Comparison of ENCODE assay signal across 14 cellular contexts in genomic region chr1:153748903-153749302, GRCh38. TPM values are rescaled to one million over a fixed set of nuclear protein-coding genes. Genes with fewer than 3 reads are reported as not detected.
DNase-seq lines count a peak whose midpoint lies in the region; ATAC-seq and TF ChIP-seq lines count a peak whose summit lies in the region.
"Had no signal": no experiment of that assay in that cellular context is flagged by ENCODE, and none has a peak within 500 bp of the region (broad histone marks: within the 10 kb centered on the region; RNA-seq: fewer than 3 reads in every experiment).

No MANE protein-coding gene starts in this region.

- H3K27ac ChIP-seq in SK-N-SH (ENCODE audit: low read depth in 2 of 2, low read length in 1 of 2) (no peak overlapping the region), GM23338 (ENCODE audit: low read depth) (no peak overlapping the region), subcutaneous abdominal adipose tissue (ENCODE audit: low read depth, low read length) (peak overlapping the region; percentile 38)
- H3K27ac ChIP-seq: colonic mucosa had no signal

- H3K4me2 ChIP-seq in SK-N-SH: no peak overlapping the region
- peak overlapping the region; percentile 55; the same call in 1 of the 2 replicates for H3K4me2 ChIP-seq in GM23338
- H3K4me2 ChIP-seq: hepatocyte had no signal

- H3K9ac ChIP-seq in SK-N-SH (no peak overlapping the region), subcutaneous abdominal adipose tissue (ENCODE audit: low read length in 5 of 5) (no peak overlapping the region)

- H3K9me3 Mint-ChIP-seq in GM23338 (no peaks in the 10 kb centered on the region), type B pancreatic cell (no peaks in the 10 kb centered on the region)
- H3K9me3 Mint-ChIP-seq in stimulated activated effector memory CD8-positive, alpha-beta T cell treated with anti-CD3 and anti-CD28 coated beads, Interleukin-12 subunit alpha, Interleukin-12 subunit beta, amount 100 ng/mL, for 72 hours: no peaks in the 10 kb centered on the region
- H3K9me3 Mint-ChIP-seq: stimulated activated naive CD8-positive, alpha-beta T cell treated with anti-CD3 and anti-CD28 coated beads, Interleukin-15, Interleukin-2, amounts not matched to agents 100 ng/mL and 50 ng/mL, for 24 hours had no signal

- ATAC-seq in SK-N-SH treated with all-trans-retinoic acid at 6 μM for 48 hours (peak; percentile 14), GM23338 (no peak)
- ATAC-seq in stimulated activated effector memory CD8-positive, alpha-beta T cell treated with anti-CD3 and anti-CD28 coated beads, Interleukin-12 subunit alpha, Interleukin-12 subunit beta, amount 100 ng/mL, for 72 hours: no peak

- POLR2A ChIA-PET in SK-N-SH (lab: Yijun Ruan, JAX): no interaction called here

- H3K27ac Mint-ChIP-seq in GM23338 (no peak overlapping the region), type B pancreatic cell (no peak overlapping the region)
- H3K27ac Mint-ChIP-seq in stimulated activated effector memory CD8-positive, alpha-beta T cell treated with anti-CD3 and anti-CD28 coated beads, Interleukin-12 subunit alpha, Interleukin-12 subunit beta, amount 100 ng/mL, for 72 hours: no peak overlapping the region
- H3K27ac Mint-ChIP-seq: activated CD8-positive, alpha-beta T cell treated with anti-CD3 and anti-CD28 coated beads, Interleukin-2, amount 10 ng/mL, durations not matched to agents 7 days and 5 days had no signal

- no peak overlapping the region for H2AFZ ChIP-seq in SK-N-SH (ENCODE audit: low read depth)
- no peak overlapping the region for H2AFZ ChIP-seq in GM23338
- H2AFZ ChIP-seq: hepatocyte had no signal

- no peaks in the 10 kb centered on the region for H3K79me2 ChIP-seq in SK-N-SH (ENCODE audit: insufficient read depth)
- peaks cover 18% of the 10 kb centered on the region for H3K79me2 ChIP-seq in GM23338 (replicated peaks; ENCODE audit: insufficient read depth)

- H4K20me1 ChIP-seq in SK-N-SH (ENCODE audit: insufficient read depth) (no peaks in the 10 kb centered on the region), GM23338 (replicated peaks; ENCODE audit: insufficient read depth) (no peaks in the 10 kb centered on the region; the same call in 1 of the 2 replicates)

- TF ChIP-seq EP300 in SK-N-SH (IDR thresholded peaks at IDR 0.05; ENCODE audit: borderline replicate concordance in 1 of 2, low read depth in 1 of 2, low read length in 1 of 2): no peak

- H3K4me1 ChIP-seq in SK-N-SH (ENCODE audit: control insufficient read depth in 1 of 2, insufficient read depth in 2 of 2, low read depth in 1 of 2, low read length in 1 of 2) (no peaks in the 10 kb centered on the region; a peak in 1 of 4 replicates), GM23338 (ENCODE audit: insufficient read depth) (peaks cover 46% of the 10 kb centered on the region), subcutaneous abdominal adipose tissue (ENCODE audit: control insufficient read depth in 5 of 5, insufficient read depth in 5 of 5, low read length in 5 of 5) (peaks cover 9 to 42% (median 28%) of the 10 kb centered on the region in 5 donors)
- H3K4me1 ChIP-seq: HAP-1 had no signal

- CTCF ChIA-PET in SK-N-SH (lab: Yijun Ruan, JAX): interaction anchor here (0.6 to 12.0 kb wide), 20 partner anchors 9 to 271 kb away, joined by 3 to 156 read pairs (median 4); partner anchors contain the start of genes NPR1 and RAB13

- H3K4me3 Mint-ChIP-seq in GM23338: no peak overlapping the region
- H3K4me3 Mint-ChIP-seq in stimulated activated effector memory CD8-positive, alpha-beta T cell treated with anti-CD3 and anti-CD28 coated beads, Interleukin-12 subunit alpha, Interleukin-12 subunit beta, amount 100 ng/mL, for 72 hours: no peak overlapping the region
- H3K4me3 Mint-ChIP-seq in type B pancreatic cell: no peak overlapping the region
- H3K4me3 Mint-ChIP-seq: activated CD8-positive, alpha-beta T cell treated with anti-CD3 and anti-CD28 coated beads, Interleukin-2, amount 10 ng/mL, durations not matched to agents 7 days and 5 days; stimulated activated naive CD8-positive, alpha-beta T cell treated with anti-CD3 and anti-CD28 coated beads, Interleukin-15, Interleukin-2, amounts not matched to agents 100 ng/mL and 50 ng/mL, for 24 hours had no signal

- H3K4me3 ChIP-seq in SK-N-SH (ENCODE audit: low read depth in 2 of 2, low read length in 1 of 2): no peak overlapping the region
- H3K4me3 ChIP-seq in GM23338: no peak overlapping the region
- H3K4me3 ChIP-seq in fibroblast of the aortic adventitia (ENCODE audit: low read depth, low read length): no peak overlapping the region
- H3K4me3 ChIP-seq in subcutaneous abdominal adipose tissue (ENCODE audit: low read depth in 1 of 5, low read length in 5 of 5): no peak overlapping the region
- H3K4me3 ChIP-seq: colonic mucosa, HAP-1, hepatocyte had no signal

- no peaks in the 10 kb centered on the region for H3K27me3 ChIP-seq in SK-N-SH (ENCODE audit: insufficient read depth)
- no peaks in the 10 kb centered on the region for H3K27me3 ChIP-seq in GM23338 (ENCODE audit: insufficient read depth)
- no peaks in the 10 kb centered on the region for H3K27me3 ChIP-seq in subcutaneous abdominal adipose tissue (ENCODE audit: control insufficient read depth in 5 of 5, insufficient read depth in 4 of 5, low read length in 5 of 5)
- H3K27me3 ChIP-seq: colonic mucosa, hepatocyte had no signal

- peaks cover 41 to 71% of the 10 kb centered on the region in 2 experiments for H3K36me3 ChIP-seq in SK-N-SH (replicated peaks in 1 of 2; ENCODE audit: control insufficient read depth in 1 of 2, insufficient read depth in 2 of 2, low read length in 1 of 2)
- peaks cover 18% of the 10 kb centered on the region for H3K36me3 ChIP-seq in GM23338 (ENCODE audit: insufficient read depth)
- peaks cover 36 to 78% (median 54%) of the 10 kb centered on the region in 5 donors for H3K36me3 ChIP-seq in subcutaneous abdominal adipose tissue (ENCODE audit: control insufficient read depth in 5 of 5, insufficient read depth in 5 of 5, low read length in 5 of 5)

- H3K27me3 Mint-ChIP-seq in GM23338 (ENCODE audit: insufficient read depth, low read depth, poor library complexity) (peaks cover 2% of the 10 kb centered on the region), type B pancreatic cell (no peaks in the 10 kb centered on the region)
- H3K27me3 Mint-ChIP-seq: progenitor cell of endocrine pancreas; stimulated activated naive CD8-positive, alpha-beta T cell treated with anti-CD3 and anti-CD28 coated beads, Interleukin-15, Interleukin-2, amounts not matched to agents 100 ng/mL and 50 ng/mL, for 24 hours had no signal

- TF ChIP-seq CTCF in SK-N-SH (IDR thresholded peaks at IDR 0.05): no peak
- no peak for TF ChIP-seq CTCF in GM23338 (conservative IDR thresholded peaks at IDR 0.05; ENCODE audit: low read depth in 2 of 2)
- no peak for TF ChIP-seq CTCF in fibroblast of the aortic adventitia (IDR thresholded peaks at IDR 0.05; ENCODE audit: insufficient read depth, low read length)
- TF ChIP-seq CTCF in type B pancreatic cell (conservative IDR thresholded peaks at IDR 0.05): no peak

- DNase-seq in SK-N-SH (no peak), GM23338 (ENCODE audit: low spot score) (no peak), fibroblast of the aortic adventitia (ENCODE audit: low read depth) (peak; percentile 55), AG08396 (ENCODE audit: low spot score) (no peak), type B pancreatic cell (ENCODE audit: extremely low spot score, unreplicated experiment) (no peak)
- DNase-seq in stimulated activated effector memory CD8-positive, alpha-beta T cell treated with anti-CD3 and anti-CD28 coated beads, Interleukin-12 subunit alpha, Interleukin-12 subunit beta, amount 100 ng/mL, for 72 hours (ENCODE audit: low spot score in 2 of 2): no peak

- H3F3A ChIP-seq in SK-N-SH (replicated peaks; ENCODE audit: insufficient read depth): peaks cover 8% of the 10 kb centered on the region
- peaks cover 33% of the 10 kb centered on the region for H3F3A ChIP-seq in GM23338 (replicated peaks; ENCODE audit: low read depth)

- H3K9me2 ChIP-seq in SK-N-SH: no peaks in the 10 kb centered on the region
- H3K9me2 ChIP-seq in GM23338 (ENCODE audit: insufficient read depth): no peaks in the 10 kb centered on the region

- H3K4me1 Mint-ChIP-seq in GM23338: peaks cover 59% of the 10 kb centered on the region
- H3K4me1 Mint-ChIP-seq in stimulated activated effector memory CD8-positive, alpha-beta T cell treated with anti-CD3 and anti-CD28 coated beads, Interleukin-12 subunit alpha, Interleukin-12 subunit beta, amount 100 ng/mL, for 72 hours: peaks cover 7% of the 10 kb centered on the region
- H3K4me1 Mint-ChIP-seq in type B pancreatic cell (ENCODE audit: unreplicated experiment): peaks cover 6% of the 10 kb centered on the region

- no peak for TF ChIP-seq RAD21 in SK-N-SH (IDR thresholded peaks at IDR 0.05; ENCODE audit: low read length)

- WGBS in SK-N-SH (ENCODE audit: low lambda C conversion rate): 58% methylated on average over 2 of the region's 2 CpGs

- peaks cover 90% of the 10 kb centered on the region for H3K36me3 Mint-ChIP-seq in GM23338 (ENCODE audit: low read depth)
- H3K36me3 Mint-ChIP-seq in stimulated activated effector memory CD8-positive, alpha-beta T cell treated with anti-CD3 and anti-CD28 coated beads, Interleukin-12 subunit alpha, Interleukin-12 subunit beta, amount 100 ng/mL, for 72 hours: peaks cover 94% of the 10 kb centered on the region
- peaks cover 29% of the 10 kb centered on the region for H3K36me3 Mint-ChIP-seq in type B pancreatic cell

- H3K9me3 ChIP-seq in SK-N-SH (no peaks in the 10 kb centered on the region), subcutaneous abdominal adipose tissue (ENCODE audit: control insufficient read depth in 5 of 5, low read length in 5 of 5) (no peaks in the 10 kb centered on the region)
- H3K9me3 ChIP-seq: colonic mucosa, HAP-1 had no signal

TF ChIP-seq in SK-N-SH treated with all-trans-retinoic acid at 6 μM for 48 hours, 23 proteins besides CTCF, POLR2A, EP300 and RAD21 (continues in another document):
- no peak for TF ChIP-seq ZNF8 (CRISPR knock-in tag; IDR thresholded peaks at IDR 0.05)

TF ChIP-seq in GM23338, 12 proteins besides CTCF, POLR2A, EP300 and RAD21 (continues in another document):
- no peak for TF ChIP-seq POLR2AphosphoS5 (IDR thresholded peaks at IDR 0.05; ENCODE audit: low read depth)

RNA-seq across cellular contexts. Expression of gene INTS3, which starts 21.1 kb away (rescaled TPM):
- polyA plus RNA-seq in SK-N-SH (2012; rRNA removed) (64.3 and 80.9 TPM in 2 replicates), GM23338 (2016; fragmentation: Nextera tagmentation; extraction: Ambion mirVana) (21.5 and 22.7 TPM in 2 replicates)
- 26.1 and 30.5 TPM in 2 replicates for polyA plus RNA-seq in SK-N-SH (2012; cell fraction: cytosol; rRNA removed)
- 414 and 457 TPM in 2 replicates for polyA plus RNA-seq in SK-N-SH (2012; cell fraction: nucleus; rRNA removed)
- 51.3 and 51.5 TPM in 2 replicates for total RNA-seq in GM23338 (2014; rRNA removed; shearing (Covaris generic))
- total RNA-seq in fibroblast of the aortic adventitia (ENCODE audit: low replicate concordance) (49.0 and 55.8 TPM in 2 replicates), type B pancreatic cell (ENCODE audit: low replicate concordance) (70.3 and 90.8 TPM in 2 replicates)

RNA-seq across cellular contexts. Expression of gene SLC27A3, which starts 26.3 kb away (rescaled TPM):
- 7.6 and 9.0 TPM in 2 replicates for polyA plus RNA-seq in SK-N-SH (2012; rRNA removed)
- 3.8 and 4.0 TPM in 2 replicates for polyA plus RNA-seq in SK-N-SH (2012; cell fraction: cytosol; rRNA removed)
- polyA plus RNA-seq in SK-N-SH (2012; cell fraction: nucleus; rRNA removed): 46.8 and 48.2 TPM in 2 replicates
- 18.8 and 24.2 TPM in 2 replicates for total RNA-seq in GM23338 (2014; rRNA removed; shearing (Covaris generic))
- polyA plus RNA-seq in GM23338 (2016; fragmentation: Nextera tagmentation; extraction: Ambion mirVana): 26.3 and 27.1 TPM in 2 replicates
- 11.5 and 113 TPM in 2 replicates for total RNA-seq in fibroblast of the aortic adventitia (ENCODE audit: low replicate concordance)
- 20.6 and 22.1 TPM in 2 replicates for total RNA-seq in type B pancreatic cell (ENCODE audit: low replicate concordance)
